24 cellular contexts compared by ENCODE assay signal in genomic region chr5:5360363-5360762, GRCh38.
"Had no signal": no experiment of that assay in that cellular context is flagged by ENCODE, and none has a peak within 500 bp of the region (broad histone marks: within the 10 kb centered on the region; RNA-seq: fewer than 3 reads in every experiment).

No MANE protein-coding gene starts in this region.

- H3K27me3 Mint-ChIP-seq: activated B cell treated with CpG ODN at 0.5 μM for 24 hours; activated CD4-positive, alpha-beta memory T cell treated with anti-CD3 and anti-CD28 coated beads for 36 hours; activated CD4-positive, alpha-beta T cell treated with anti-CD3 and anti-CD28 coated beads, Interleukin-2, amount 10 ng/mL, durations not matched to agents 7 days and 5 days; activated naive CD8-positive, alpha-beta T cell treated with anti-CD3 and anti-CD28 coated beads for 36 hours had no signal

- H3K9me3 ChIP-seq: SJSA1 had no signal

- H3K27ac Mint-ChIP-seq: activated B cell treated with CpG ODN at 0.5 μM for 24 hours; activated CD4-positive, alpha-beta memory T cell treated with anti-CD3 and anti-CD28 coated beads for 36 hours; activated CD4-positive, alpha-beta T cell treated with anti-CD3 and anti-CD28 coated beads, Interleukin-2, amount 10 ng/mL, durations not matched to agents 7 days and 5 days; activated naive CD4-positive, alpha-beta T cell treated with anti-CD3 and anti-CD28 coated beads, Interleukin-2, amount 10 ng/mL, durations not matched to agents 7 days and 5 days; activated naive CD8-positive, alpha-beta T cell treated with anti-CD3 and anti-CD28 coated beads for 36 hours; activated T-cell treated with anti-CD3 and anti-CD28 coated beads, Interleukin-2, amount 50 U/mL, for 72 hours; activated T-helper 2 cell treated with anti-CD3 and anti-CD28 coated beads, Interferon-gamma antibody, Interleukin-2, Interleukin-4, amounts not matched to agents 10 μg/mL and 5 μg/mL and 100 μg/mL, durations not matched to agents 14 hours and 24 hours and 36 hours; T-helper 1 cell treated with Interleukin-12 subunit alpha and Interleukin-12 subunit beta and Interleukin-4 antibody, amounts not matched to agents 30 μg/mL and 1 μg/mL, for 36 hours had no signal

- H3K4me3 Mint-ChIP-seq: activated B cell treated with CpG ODN at 0.5 μM for 24 hours; activated CD4-positive, alpha-beta memory T cell treated with anti-CD3 and anti-CD28 coated beads for 36 hours; activated CD4-positive, alpha-beta T cell treated with anti-CD3 and anti-CD28 coated beads, Interleukin-2, amount 10 ng/mL, durations not matched to agents 7 days and 5 days; activated naive CD4-positive, alpha-beta T cell treated with anti-CD3 and anti-CD28 coated beads, Interleukin-2, amount 10 ng/mL, durations not matched to agents 7 days and 5 days; activated naive CD8-positive, alpha-beta T cell treated with anti-CD3 and anti-CD28 coated beads for 36 hours; activated T-cell treated with anti-CD3 and anti-CD28 coated beads, Interleukin-2, amount 50 U/mL, for 72 hours; T-helper 1 cell treated with Interleukin-12 subunit alpha and Interleukin-12 subunit beta and Interleukin-4 antibody, amounts not matched to agents 30 μg/mL and 1 μg/mL, for 36 hours had no signal

- H3K36me3 ChIP-seq: brain microvascular endothelial cell, cardiac muscle cell, SJSA1 had no signal

- H3K36me3 Mint-ChIP-seq: activated CD4-positive, alpha-beta memory T cell treated with anti-CD3 and anti-CD28 coated beads for 36 hours; activated naive CD4-positive, alpha-beta T cell treated with anti-CD3 and anti-CD28 coated beads, Interleukin-2, amount 10 ng/mL, durations not matched to agents 7 days and 5 days; activated naive CD8-positive, alpha-beta T cell treated with anti-CD3 and anti-CD28 coated beads for 36 hours had no signal

- H3K27me3 ChIP-seq: brain microvascular endothelial cell, cardiac muscle cell, SJSA1 had no signal

- H3K4me1 Mint-ChIP-seq: activated B cell treated with CpG ODN at 0.5 μM for 24 hours; activated CD4-positive, alpha-beta T cell treated with anti-CD3 and anti-CD28 coated beads, Interleukin-2, amount 10 ng/mL, durations not matched to agents 7 days and 5 days; activated naive CD4-positive, alpha-beta T cell treated with anti-CD3 and anti-CD28 coated beads, Interleukin-2, amount 10 ng/mL, durations not matched to agents 7 days and 5 days; activated naive CD8-positive, alpha-beta T cell treated with anti-CD3 and anti-CD28 coated beads for 36 hours had no signal

- H3K27ac ChIP-seq: brain microvascular endothelial cell, cardiac muscle cell, SJSA1 had no signal

- H3K9me3 Mint-ChIP-seq: activated B cell treated with CpG ODN at 0.5 μM for 24 hours; activated CD4-positive, alpha-beta memory T cell treated with anti-CD3 and anti-CD28 coated beads for 36 hours; activated CD4-positive, alpha-beta T cell treated with anti-CD3 and anti-CD28 coated beads, Interleukin-2, amount 10 ng/mL, durations not matched to agents 7 days and 5 days; activated naive CD4-positive, alpha-beta T cell treated with anti-CD3 and anti-CD28 coated beads, Interleukin-2, amount 10 ng/mL, durations not matched to agents 7 days and 5 days; activated naive CD8-positive, alpha-beta T cell treated with anti-CD3 and anti-CD28 coated beads for 36 hours; activated T-helper 2 cell treated with anti-CD3 and anti-CD28 coated beads, Interferon-gamma antibody, Interleukin-2, Interleukin-4, amounts not matched to agents 10 μg/mL and 5 μg/mL and 100 μg/mL, durations not matched to agents 14 hours and 24 hours and 36 hours; T-helper 1 cell treated with Interleukin-12 subunit alpha and Interleukin-12 subunit beta and Interleukin-4 antibody, amounts not matched to agents 30 μg/mL and 1 μg/mL, for 36 hours had no signal

- H3K4me3 ChIP-seq: cardiac muscle cell, K562, SJSA1 had no signal

- ATAC-seq: activated T-cell treated with anti-CD3 and anti-CD28 coated beads, Interleukin-2, amount 50 U/mL, for 72 hours; PC-3 had no signal

- DNase-seq: activated B cell treated with CpG ODN at 0.5 μM for 24 hours; activated CD4-positive, alpha-beta memory T cell treated with anti-CD3 and anti-CD28 coated beads for 36 hours; activated CD4-positive, alpha-beta T cell treated with anti-CD3 and anti-CD28 coated beads, Interleukin-2, amount 10 ng/mL, durations not matched to agents 7 days and 5 days; activated CD8-positive, alpha-beta memory T cell treated with anti-CD3 and anti-CD28 coated beads for 24 hours; activated gamma-delta T cell treated with Interleukin-2 at 50 U/mL for 16 hours; activated naive CD4-positive, alpha-beta T cell treated with anti-CD3 and anti-CD28 coated beads, Interleukin-2, amount 10 ng/mL, durations not matched to agents 7 days and 5 days; activated naive CD8-positive, alpha-beta T cell treated with anti-CD3 and anti-CD28 coated beads for 36 hours; activated T-cell treated with anti-CD3 and anti-CD28 coated beads, Interleukin-2, amount 50 U/mL, for 72 hours; brain microvascular endothelial cell; Karpas-422; MM.1S; NCI-H1105; NCI-H1436; NCI-H1694 treated with DMSO at 0.1 percent for 48 hours; NCI-H2029 treated with DMSO at 0.1 percent for 48 hours; NCI-H345; NCI-H510A treated with DMSO at 0.1 percent for 48 hours; PC-3; SHP77 had no signal
